In the genomic region with DNA sequence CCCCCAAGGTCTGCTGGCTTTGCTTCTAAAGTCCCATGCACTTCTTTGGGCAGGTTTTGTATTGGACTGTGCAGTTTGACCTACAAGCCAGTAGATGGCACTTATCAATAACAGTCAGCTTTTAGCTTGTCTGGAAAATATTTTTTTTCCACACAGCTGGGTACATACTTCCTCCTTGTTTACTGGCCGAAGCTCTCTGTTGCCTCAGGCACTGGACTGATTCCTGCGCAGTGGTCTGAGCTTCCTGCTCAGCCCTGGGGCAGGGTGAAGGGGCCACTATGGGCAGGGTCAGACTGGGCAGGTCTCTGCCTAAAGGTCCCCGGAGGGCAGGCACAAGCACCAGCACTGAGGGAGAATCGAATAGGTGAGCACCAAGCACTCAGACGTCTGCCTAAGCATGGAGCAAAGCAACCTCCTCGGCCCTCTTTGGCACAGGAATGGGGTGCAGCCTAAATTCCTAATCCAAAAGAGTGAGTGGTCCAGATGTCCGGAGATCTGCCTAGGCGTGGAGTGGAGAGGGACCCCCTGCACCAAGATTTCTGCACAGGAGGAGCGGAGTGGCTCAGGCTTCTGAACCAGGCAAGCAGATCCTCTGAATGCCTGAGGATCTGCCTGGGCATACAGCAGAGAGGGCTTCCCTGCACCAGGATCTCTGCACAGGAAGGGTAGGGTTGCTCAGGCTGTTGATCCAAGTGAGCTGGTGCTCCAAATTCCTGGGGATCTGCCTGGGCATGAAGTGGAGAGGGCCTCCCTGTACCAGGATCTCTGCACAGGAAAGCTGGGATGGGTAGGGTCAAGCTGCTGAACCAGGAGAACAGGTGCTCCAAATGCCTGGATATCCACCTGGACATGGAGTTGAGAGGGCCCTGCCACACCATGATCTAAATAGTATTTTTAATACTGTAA, we compare ENCODE assay signal across 11 cellular contexts.
DNase-seq lines count a peak whose midpoint lies in the region; ATAC-seq, FAIRE-seq and TF ChIP-seq lines count a peak whose summit lies in the region.
"Had no signal": no experiment of that assay in that cellular context is flagged by ENCODE, and none has a peak within 500 bp of the region (broad histone marks: within the 10 kb centered on the region; RNA-seq: fewer than 3 reads in every experiment).

No MANE protein-coding gene starts in this region.

- H3K4me3 ChIP-seq in HAP-1 (no peak overlapping the region), OCI-LY7 (ENCODE audit: low read depth, low read length, poor library complexity, severe bottlenecking) (no peak overlapping the region), gastroesophageal sphincter (no peak overlapping the region)
- no peak overlapping the region for H3K4me3 ChIP-seq in CD8-positive, alpha-beta T cell (ENCODE audit: low read depth, low read length)
- H3K4me3 ChIP-seq: colonic mucosa, SJSA1 had no signal

- TF ChIP-seq EP300 in gastroesophageal sphincter (IDR thresholded peaks at IDR 0.05): no peak

- H3K36me3 ChIP-seq in HAP-1 (replicated peaks): no peaks in the 10 kb centered on the region
- no peaks in the 10 kb centered on the region for H3K36me3 ChIP-seq in OCI-LY7 (ENCODE audit: insufficient read depth, low read length)
- no peaks in the 10 kb centered on the region for H3K36me3 ChIP-seq in CD8-positive, alpha-beta T cell (ENCODE audit: insufficient read depth, low read length)
- no peaks in the 10 kb centered on the region for H3K36me3 ChIP-seq in gastroesophageal sphincter
- H3K36me3 ChIP-seq: colonic mucosa, SJSA1 had no signal

- H3K79me2 ChIP-seq in OCI-LY7 (ENCODE audit: insufficient read depth, low read depth, low read length): no peaks in the 10 kb centered on the region

- CTCF ChIA-PET in OCI-LY7 (lab: Charles Lee; ENCODE audit: unreplicated experiment): no interaction called here
- CTCF ChIA-PET in CD8-positive, alpha-beta T cell (lab: Charles Lee): no interaction called here

- whole genome bisulfite sequencing in gastroesophageal sphincter (ENCODE audit: low coverage in 1 of 2), 2 donors: 90% methylated on average over 7 of the region's 9 CpGs; no CpG with 5 or more reads in 1 of the 2 donors

- peaks cover 4% of the 10 kb centered on the region for H3K27me3 ChIP-seq in HAP-1 (ENCODE audit: low read depth)
- H3K27me3 ChIP-seq in foreskin keratinocyte: peaks cover 19% of the 10 kb centered on the region
- no peaks in the 10 kb centered on the region for H3K27me3 ChIP-seq in CD8-positive, alpha-beta T cell (ENCODE audit: insufficient read depth, low read length)
- H3K27me3 ChIP-seq in gastroesophageal sphincter: peaks cover 5% of the 10 kb centered on the region
- H3K27me3 ChIP-seq: colonic mucosa, SJSA1 had no signal

- H3K4me1 ChIP-seq in HAP-1: no peaks in the 10 kb centered on the region
- no peaks in the 10 kb centered on the region for H3K4me1 ChIP-seq in OCI-LY7 (ENCODE audit: insufficient read depth, low read length, poor library complexity, severe bottlenecking)
- no peaks in the 10 kb centered on the region for H3K4me1 ChIP-seq in foreskin keratinocyte
- no peaks in the 10 kb centered on the region for H3K4me1 ChIP-seq in CD8-positive, alpha-beta T cell (ENCODE audit: insufficient read depth, low read length)
- H3K4me1 ChIP-seq in gastroesophageal sphincter: no peaks in the 10 kb centered on the region
- H3K4me1 ChIP-seq: colonic mucosa, SJSA1 had no signal

- H3K4me1 Mint-ChIP-seq in CD8-positive, alpha-beta T cell (ENCODE audit: low read depth): no peaks in the 10 kb centered on the region

- no peak overlapping the region for H3K4me2 ChIP-seq in OCI-LY7 (ENCODE audit: low read length)

- TF ChIP-seq POLR2A in gastroesophageal sphincter (IDR thresholded peaks at IDR 0.05): no peak

- peaks cover 2% of the 10 kb centered on the region for H3K27me3 Mint-ChIP-seq in CD8-positive, alpha-beta T cell (ENCODE audit: low read depth)

- H3K9me3 ChIP-seq in HAP-1: 0 out of 2 replicates have a peak, but pooled peaks cover 2% of the 10 kb centered on the region
- H3K9me3 ChIP-seq in OCI-LY7 (ENCODE audit: low read length): no peaks in the 10 kb centered on the region
- H3K9me3 ChIP-seq in CD8-positive, alpha-beta T cell (ENCODE audit: low read length): no peaks in the 10 kb centered on the region
- peaks cover 0 to 44% (median 0%) of the 10 kb centered on the region in 3 donors for H3K9me3 ChIP-seq in gastroesophageal sphincter
- H3K9me3 ChIP-seq: colonic mucosa, SJSA1 had no signal

- DNase-seq in D721Med (ENCODE audit: insufficient read length, low spot score) (no peak), HAP-1 (ENCODE audit: low spot score in 2 of 2) (peak; percentile 32 to 50), OCI-LY7 (ENCODE audit: low spot score) (peak; percentile 7), foreskin keratinocyte (peak; percentile 30 to 64), RPMI8226 (no peak), NCI-H1105 treated with DMSO at 0.1 percent for 48 hours (lab: John Stamatoyannopoulos, UW) (no peak)
- DNase-seq in CD8-positive, alpha-beta T cell: no peak
- DNase-seq: colonic mucosa had no signal

- POLR2A ChIA-PET in OCI-LY7 (lab: Charles Lee): no interaction called here
- POLR2A ChIA-PET in CD8-positive, alpha-beta T cell (lab: Charles Lee): no interaction called here

- H3K36me3 Mint-ChIP-seq in CD8-positive, alpha-beta T cell: no peaks in the 10 kb centered on the region

- intact Hi-C loops in OCI-LY7 (cut with micrococcal nuclease; ENCODE audit: unreplicated experiment): no loop called here
- intact Hi-C loops in CD8-positive, alpha-beta T cell (cut with DNase I, micrococcal nuclease): no loop called here

- no TSS peak for BruUV-seq in OCI-LY7 (replicated peaks; lab: Mats Ljungman, UMichigan)

- in situ Hi-C loops in HAP-1 (cut with MboI; ENCODE audit: low sequenced_read_pairs): no loop called here

- no peaks in the 10 kb centered on the region for H4K20me1 ChIP-seq in OCI-LY7 (ENCODE audit: insufficient read depth, low read length)

- no peak overlapping the region for H3K4me3 Mint-ChIP-seq in CD8-positive, alpha-beta T cell

- peak; percentile 4 for TF ChIP-seq CTCF in D721Med (IDR thresholded peaks at IDR 0.05; ENCODE audit: insufficient read depth, missing control alignments)
- peak; percentile 62 for TF ChIP-seq CTCF in OCI-LY7 (conservative IDR thresholded peaks at IDR 0.05; ENCODE audit: low read length)
- peak; percentile 72 for TF ChIP-seq CTCF in foreskin keratinocyte (conservative IDR thresholded peaks at IDR 0.05)
- no peak for TF ChIP-seq CTCF in CD8-positive, alpha-beta T cell (IDR thresholded peaks at IDR 0.05)
- TF ChIP-seq CTCF in gastroesophageal sphincter (IDR thresholded peaks at IDR 0.05): no peak

- no peak overlapping the region for H3K27ac ChIP-seq in OCI-LY7 (ENCODE audit: low read depth, low read length, poor library complexity, severe bottlenecking)
- H3K27ac ChIP-seq in foreskin keratinocyte: no peak overlapping the region
- no peak overlapping the region for H3K27ac ChIP-seq in CD8-positive, alpha-beta T cell (ENCODE audit: low read depth, low read length)
- H3K27ac ChIP-seq in gastroesophageal sphincter: no peak overlapping the region
- H3K27ac ChIP-seq: colonic mucosa, SJSA1 had no signal

- H3K27ac Mint-ChIP-seq in CD8-positive, alpha-beta T cell: no peak overlapping the region

- H3K9me2 ChIP-seq in OCI-LY7 (ENCODE audit: insufficient read depth, low read length): no peaks in the 10 kb centered on the region

- H3K9me3 Mint-ChIP-seq in CD8-positive, alpha-beta T cell: peaks cover 33% of the 10 kb centered on the region

- no peak for FAIRE-seq in D721Med (lab: Jason Lieb, UNC)
- FAIRE-seq: GM18507 had no signal

- H2AFZ ChIP-seq in OCI-LY7 (ENCODE audit: low read length): no peak overlapping the region

- ATAC-seq in foreskin keratinocyte (peak; percentile 89), gastroesophageal sphincter (no peak)
- ATAC-seq in CD8-positive, alpha-beta T cell: no peak

Comparison
In these comparisons a context has a peak if more than half of its experiments do, and no peak if none do; other contexts are left out.
1. DNase-seq: peak in HAP-1 (2 of 2), OCI-LY7 (single experiment) and foreskin keratinocyte (2 of 2); none in D721Med (single experiment), CD8-positive, alpha-beta T cell (0 of 7), RPMI8226 (single experiment) and NCI-H1105 treated with DMSO at 0.1 percent for 48 hours (single experiment).
2. CTCF ChIP-seq: peak in D721Med (single experiment), OCI-LY7 (single experiment) and foreskin keratinocyte (single experiment); none in CD8-positive, alpha-beta T cell (single experiment) and gastroesophageal sphincter (0 of 4).